8 cellular contexts compared by ENCODE assay signal in genomic region chrX:68686684-68687045, GRCh38. TPM values are rescaled to one million over a fixed set of nuclear protein-coding genes. Genes with fewer than 3 reads are reported as not detected.
DNase-seq lines count a peak whose midpoint lies in the region; ATAC-seq, FAIRE-seq and TF ChIP-seq lines count a peak whose summit lies in the region.

No MANE protein-coding gene starts in this region.

- H3K9me3 ChIP-seq in H9 (ENCODE audit: control insufficient read depth, low read depth, low read length) (peaks cover 21% of the 10 kb centered on the region), skeletal muscle tissue (ENCODE audit: control insufficient read depth in 3 of 3, low read length in 3 of 3) (no peaks in the 10 kb centered on the region)

- peak overlapping the region; percentile 28 for H3K9ac ChIP-seq in H9 (ENCODE audit: extremely low read depth, insufficient read length, low read length)
- peak overlapping the region in 1 of 3 donors; percentile 66 for H3K9ac ChIP-seq in skeletal muscle tissue (ENCODE audit: low read depth in 1 of 3, low read length in 3 of 3)

- H3K36me3 Mint-ChIP-seq in H9 (ENCODE audit: insufficient read depth in 1 of 3, low read depth in 3 of 3) = peaks cover 0 to 2% (median 0%) of the 10 kb centered on the region in 3 experiments; a peak in 3 of 7 replicates
- H3K36me3 Mint-ChIP-seq in T-helper 2 cell treated with Interferon-gamma antibody and Interleukin-4, amounts not matched to agents 5 μg/mL and 100 μg/mL, for 36 hours (ENCODE audit: low read depth) = no peaks in the 10 kb centered on the region

- no peak overlapping the region for H3K4ac ChIP-seq in H9 (ENCODE audit: low read depth, low read length)

- intact Hi-C loops in Right ventricle myocardium superior (cut with DNase I) = no loop called here

- H2BK12ac ChIP-seq in H9 (ENCODE audit: insufficient read length, low read depth, low read length) = no peak overlapping the region

- no peak overlapping the region for H3K14ac ChIP-seq in H9 (ENCODE audit: insufficient read depth, low read length)

- peak overlapping the region in 1 of 3 experiments; percentile 19; a peak in 2 of 7 replicates for H3K27ac Mint-ChIP-seq in H9
- peak overlapping the region; percentile 13 for H3K27ac Mint-ChIP-seq in T-helper 2 cell treated with Interferon-gamma antibody and Interleukin-4, amounts not matched to agents 5 μg/mL and 100 μg/mL, for 36 hours

- H3K4me1 Mint-ChIP-seq in H9 = peaks cover 8 to 33% of the 10 kb centered on the region in 2 experiments
- H3K4me1 Mint-ChIP-seq in T-helper 2 cell treated with Interferon-gamma antibody and Interleukin-4, amounts not matched to agents 5 μg/mL and 100 μg/mL, for 36 hours (ENCODE audit: low read depth) = peaks cover 12% of the 10 kb centered on the region

- no peaks in the 10 kb centered on the region; the same call in 1 of the 2 replicates for H3K27me3 ChIP-seq in H9 (ENCODE audit: insufficient read depth, low read length)
- H3K27me3 ChIP-seq in skeletal muscle tissue (ENCODE audit: control insufficient read depth in 3 of 3, insufficient read depth in 3 of 3, low read length in 3 of 3) = peaks cover 0 to 3% (median 0%) of the 10 kb centered on the region in 3 donors

- H4K20me1 ChIP-seq in H9 (ENCODE audit: control insufficient read depth, insufficient read depth, insufficient read length) = no peaks in the 10 kb centered on the region

- H4K91ac ChIP-seq in H9 (ENCODE audit: insufficient read length, low read depth, low read length) = no peak overlapping the region

- no peaks in the 10 kb centered on the region for H3K79me1 ChIP-seq in H9 (ENCODE audit: insufficient read depth, low read depth, low read length, poor library complexity, severe bottlenecking)

- no CpG with 5 or more reads among the region's 11 CpGs for WGBS in H9 (ENCODE audit: extremely low coverage, insufficient read length, low lambda C conversion rate)

- no peak overlapping the region for H4K5ac ChIP-seq in H9 (ENCODE audit: insufficient read length, low read depth, low read length)

- H3K79me2 ChIP-seq in H9 (ENCODE audit: insufficient read depth, low read length) = no peaks in the 10 kb centered on the region

- H3K27me3 Mint-ChIP-seq in H9 (ENCODE audit: low read depth) = peaks cover 22% of the 10 kb centered on the region
- H3K27me3 Mint-ChIP-seq in T-helper 2 cell treated with Interferon-gamma antibody and Interleukin-4, amounts not matched to agents 5 μg/mL and 100 μg/mL, for 36 hours (ENCODE audit: low read depth) = peaks cover 2% of the 10 kb centered on the region

- H3K4me1 ChIP-seq in H9 (ENCODE audit: insufficient read depth, low read length) (peaks cover 2% of the 10 kb centered on the region; the same call in 1 of the 2 replicates), skeletal muscle tissue (ENCODE audit: control insufficient read depth in 3 of 3, insufficient read depth in 3 of 3, low read length in 3 of 3) (peaks cover 6 to 9% (median 7%) of the 10 kb centered on the region in 3 donors)

- H3K23me2 ChIP-seq in H9 (ENCODE audit: insufficient read length, low read depth, low read length, poor library complexity, severe bottlenecking) = no peaks in the 10 kb centered on the region

- no peaks in the 10 kb centered on the region for H3K36me3 ChIP-seq in skeletal muscle tissue (ENCODE audit: control insufficient read depth in 3 of 3, insufficient read depth in 3 of 3, low read length in 3 of 3)

- H3T11ph ChIP-seq in H9 (ENCODE audit: low read length) = no peak overlapping the region

- H3K23ac ChIP-seq in H9 (ENCODE audit: insufficient read length, low read depth, low read length) = no peak overlapping the region

- H2BK15ac ChIP-seq in H9 (ENCODE audit: low read depth, low read length) = no peak overlapping the region

- no peak overlapping the region for H3K18ac ChIP-seq in H9 (ENCODE audit: insufficient read length, low read depth, low read length)

- DNase-seq in H9 = peak; percentile 43
- DNase-seq in T-helper 2 cell treated with Interferon-gamma antibody and Interleukin-4, amounts not matched to agents 5 μg/mL and 100 μg/mL, for 36 hours (ENCODE audit: low spot score) = no peak
- peak; percentile 57 for DNase-seq in Right ventricle myocardium superior
- no peak for DNase-seq in HTR-8/SVneo (ENCODE audit: insufficient read length, low spot score)

- H3K4me3 Mint-ChIP-seq in H9 = peak overlapping the region; percentile 60 to 76
- H3K4me3 Mint-ChIP-seq in T-helper 2 cell treated with Interferon-gamma antibody and Interleukin-4, amounts not matched to agents 5 μg/mL and 100 μg/mL, for 36 hours = peak overlapping the region; percentile 81

- H3K9me3 Mint-ChIP-seq in H9 = peaks cover 61 to 68% of the 10 kb centered on the region in 2 experiments
- H3K9me3 Mint-ChIP-seq in T-helper 2 cell treated with Interferon-gamma antibody and Interleukin-4, amounts not matched to agents 5 μg/mL and 100 μg/mL, for 36 hours = no peaks in the 10 kb centered on the region

- FAIRE-seq in HTR-8/SVneo (lab: Jason Lieb, UNC) = no peak

- peak overlapping the region; percentile 40 for H3K4me2 ChIP-seq in H9 (ENCODE audit: insufficient read depth, insufficient read length, low read length)

- TF ChIP-seq CTCF in H9 (conservative IDR thresholded peaks at IDR 0.05) = no peak

- no peak overlapping the region for H2BK120ac ChIP-seq in H9 (ENCODE audit: low read depth, low read length, poor library complexity, severe bottlenecking)

- no peak overlapping the region for H3K56ac ChIP-seq in H9 (ENCODE audit: insufficient read length, low read depth, low read length)

- no peak overlapping the region for H2AFZ ChIP-seq in H9 (ENCODE audit: low read length)

- no peak overlapping the region for H4K8ac ChIP-seq in H9 (replicated peaks; ENCODE audit: insufficient read length, low read depth, low read length)

- no peak overlapping the region for H2BK5ac ChIP-seq in H9 (ENCODE audit: insufficient read length, low read length)

- H2BK20ac ChIP-seq in H9 (ENCODE audit: low read depth, low read length, poor library complexity, severe bottlenecking) = no peak overlapping the region

- no peak overlapping the region for H3K27ac ChIP-seq in H9 (ENCODE audit: insufficient read length, low read depth, low read length)
- no peak overlapping the region for H3K27ac ChIP-seq in skeletal muscle tissue (ENCODE audit: low read depth, low read length)

- peak overlapping the region in 2 of 3 donors; percentile 38 to 61 for H3K4me3 ChIP-seq in skeletal muscle tissue (ENCODE audit: low read length in 3 of 3)

- ATAC-seq in Right ventricle myocardium superior (ENCODE audit: poor library complexity) (peak; percentile 73), GM21619 (IDR thresholded peaks at IDR 0.05; ENCODE audit: unreplicated experiment) (no peak), HG03442 (IDR thresholded peaks at IDR 0.05; ENCODE audit: unreplicated experiment) (no peak), GM18873 (IDR thresholded peaks at IDR 0.05; ENCODE audit: low FRiP score, unreplicated experiment) (no peak)

- no peak overlapping the region for H2AK5ac ChIP-seq in H9 (ENCODE audit: insufficient read length, low read length)

RNA-seq across cellular contexts. Expression of gene STARD8, which starts 39.2 kb away (rescaled TPM):
- 0.39 and 0.52 TPM in 2 replicates for total RNA-seq in H9 (2021)
- total RNA-seq in Right ventricle myocardium superior = 10.5 TPM
- 8.9 TPM for total RNA-seq in skeletal muscle tissue

Comparison
In these comparisons a context has a peak if more than half of its experiments do, and no peak if none do; other contexts are left out.
1. DNase-seq: peak in H9 (single experiment) and Right ventricle myocardium superior (single experiment); none in T-helper 2 cell treated with Interferon-gamma antibody and Interleukin-4, amounts not matched to agents 5 μg/mL and 100 μg/mL, for 36 hours (single experiment) and HTR-8/SVneo (single experiment).